In the genomic region with DNA sequence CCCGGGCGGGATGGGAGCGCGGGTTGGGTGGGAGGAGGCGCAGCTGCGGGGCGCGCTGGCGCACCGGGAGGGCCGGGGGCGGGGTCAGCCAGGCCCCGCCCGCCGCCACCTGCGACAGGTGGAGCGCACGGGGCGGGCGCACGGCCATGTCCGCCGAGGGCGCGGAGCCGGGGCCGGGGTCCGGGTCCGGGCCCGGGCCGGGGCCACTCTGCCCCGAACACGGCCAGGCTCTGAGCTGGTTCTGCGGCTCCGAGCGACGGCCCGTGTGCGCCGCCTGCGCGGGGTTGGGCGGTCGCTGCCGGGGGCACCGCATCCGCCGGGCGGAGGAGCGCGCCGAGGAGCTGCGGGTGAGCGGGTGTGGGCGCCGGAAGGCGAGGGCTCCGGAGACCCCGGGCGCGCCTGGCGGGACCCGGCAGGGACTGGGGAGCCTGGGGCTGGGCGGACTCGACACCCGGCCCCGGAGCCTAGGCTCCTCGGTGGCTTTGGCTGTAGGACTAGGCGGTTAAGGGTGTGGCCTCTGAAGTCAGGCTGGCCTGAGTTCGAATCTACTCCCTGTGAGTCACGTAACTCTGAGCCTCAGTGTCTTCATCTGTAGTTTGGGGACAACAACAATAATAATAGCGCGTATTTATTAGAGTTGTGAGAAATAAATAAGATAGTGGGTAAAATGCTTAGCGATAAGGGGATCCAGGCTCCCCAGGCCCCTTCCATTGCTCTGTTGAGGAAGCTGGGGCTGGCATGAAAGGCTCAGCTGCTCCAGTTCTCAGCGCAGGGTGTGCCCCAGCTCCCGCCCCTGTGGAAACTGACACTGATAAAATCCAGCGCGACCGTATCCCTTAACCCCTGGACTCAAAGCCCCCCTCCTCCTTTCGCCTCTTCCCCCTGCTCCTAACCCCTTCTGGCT, we compare ENCODE assay signal across 8 cellular contexts. TPM values are rescaled to one million over a fixed set of nuclear protein-coding genes. Genes with fewer than 3 reads are reported as not detected.
A peak's percentile ranks its signal among the peaks of the same experiment; 100 is the strongest.
DNase-seq lines count a peak whose midpoint lies in the region; ATAC-seq and TF ChIP-seq lines count a peak whose summit lies in the region.

A gene (plus strand): TSS at position 108 of the 904 bp plus-strand sequence. CDS start 39 bp downstream, at position 147.

- ATAC-seq in activated CD8-positive, alpha-beta T cell treated with anti-CD3 and anti-CD28 coated beads for 36 hours, result peak; percentile 45
- ATAC-seq in HG02884 (IDR thresholded peaks at IDR 0.05; ENCODE audit: unreplicated experiment) (no peak), GM18861 (IDR thresholded peaks at IDR 0.05; ENCODE audit: unreplicated experiment) (no peak)

- H3K27ac Mint-ChIP-seq in activated CD8-positive, alpha-beta T cell treated with anti-CD3 and anti-CD28 coated beads for 36 hours, result peak within 1 kb of the TSS; percentile 77

- H2AFZ ChIP-seq in osteoblast (ENCODE audit: low read length), result peak within 1 kb of the TSS; percentile 47

- POLR2A ChIA-PET in activated CD8-positive, alpha-beta T cell treated with anti-CD3 and anti-CD28 coated beads for 36 hours (lab: Charles Lee), result interaction anchor here (0.7 to 2.2 kb wide), 7 partner anchors 9 to 194 kb away, joined by 3 to 12 read pairs (median 4); a partner anchor contains a TSS

- no peak for TF ChIP-seq CTCF in activated CD8-positive, alpha-beta T cell treated with anti-CD3 and anti-CD28 coated beads for 36 hours (IDR thresholded peaks at IDR 0.05)
- no peak for TF ChIP-seq CTCF in fibroblast of the aortic adventitia (IDR thresholded peaks at IDR 0.05; ENCODE audit: insufficient read depth, low read length)
- TF ChIP-seq CTCF in osteoblast (IDR thresholded peaks at IDR 0.05; ENCODE audit: extremely low read depth, low read depth, low read length), result no peak

- no peaks in the 10 kb centered on the region for H3K9me3 Mint-ChIP-seq in activated CD8-positive, alpha-beta T cell treated with anti-CD3 and anti-CD28 coated beads for 36 hours

- peaks cover 13% of the 10 kb centered on the region for H3K27me3 Mint-ChIP-seq in activated CD8-positive, alpha-beta T cell treated with anti-CD3 and anti-CD28 coated beads for 36 hours

- CTCF ChIA-PET in activated CD8-positive, alpha-beta T cell treated with anti-CD3 and anti-CD28 coated beads for 36 hours (lab: Charles Lee), result interaction anchor here (0.8 to 3.1 kb wide), 10 partner anchors 10 to 306 kb away, joined by 3 to 14 read pairs (median 4); a partner anchor contains a TSS

- H3K9me3 ChIP-seq in osteoblast (ENCODE audit: low read depth, low read length), result no peaks in the 10 kb centered on the region

- DNase-seq in stimulated activated CD4-positive, alpha-beta T cell treated with anti-CD3 and anti-CD28 coated beads, Interleukin-15, amount 100 ng/mL, for 24 hours, result peak; percentile 46
- DNase-seq in stimulated activated CD4-positive, alpha-beta T cell treated with anti-CD3 and anti-CD28 coated beads, Interleukin-12 subunit alpha, Interleukin-12 subunit beta, amount 100 ng/mL, for 4 hours, result no peak
- DNase-seq in Jurkat, Clone E6-1 (ENCODE audit: low read depth, low spot score), result no peak
- DNase-seq in activated CD8-positive, alpha-beta T cell treated with anti-CD3 and anti-CD28 coated beads for 36 hours, result peak; percentile 50
- DNase-seq in fibroblast of the aortic adventitia (ENCODE audit: low read depth) (no peak), osteoblast (ENCODE audit: insufficient read length, low spot score, missing footprints) (peak; percentile 79)

- peaks cover 51% of the 10 kb centered on the region for H3K27me3 ChIP-seq in osteoblast (ENCODE audit: insufficient read depth, low read length)

- H3K4me1 Mint-ChIP-seq in activated CD8-positive, alpha-beta T cell treated with anti-CD3 and anti-CD28 coated beads for 36 hours (ENCODE audit: low read depth), result peaks cover 39% of the 10 kb centered on the region

- no peaks in the 10 kb centered on the region for H4K20me1 ChIP-seq in osteoblast (ENCODE audit: insufficient read depth, low read length)

- no peaks in the 10 kb centered on the region for H3K4me1 ChIP-seq in osteoblast (ENCODE audit: insufficient read depth, low read length)

- H3K4me3 ChIP-seq in Jurkat, Clone E6-1 (ENCODE audit: low read length), result peak within 1 kb of the TSS; percentile 62
- H3K4me3 ChIP-seq in fibroblast of the aortic adventitia (ENCODE audit: low read depth, low read length), result peak within 1 kb of the TSS; percentile 17
- H3K4me3 ChIP-seq in osteoblast (ENCODE audit: insufficient read depth, low read length), result peak within 1 kb of the TSS; percentile 46

- peak within 1 kb of the TSS; percentile 78 for H3K4me3 Mint-ChIP-seq in activated CD8-positive, alpha-beta T cell treated with anti-CD3 and anti-CD28 coated beads for 36 hours

- intact Hi-C loops in activated CD8-positive, alpha-beta T cell treated with anti-CD3 and anti-CD28 coated beads for 36 hours (cut with micrococcal nuclease), result loop anchor here (10.0 kb wide), 1 partner anchor 75 kb away; a partner anchor contains a TSS

- H3K79me2 ChIP-seq in osteoblast (ENCODE audit: insufficient read depth, low read length), result no peaks in the 10 kb centered on the region

- H3K36me3 ChIP-seq in osteoblast (ENCODE audit: insufficient read depth, low read length), result no peaks in the 10 kb centered on the region

- H3K27ac ChIP-seq in osteoblast (ENCODE audit: low read depth, low read length), result no peak within 1 kb of the TSS

- H3K36me3 Mint-ChIP-seq in activated CD8-positive, alpha-beta T cell treated with anti-CD3 and anti-CD28 coated beads for 36 hours (ENCODE audit: low read depth), result no peaks in the 10 kb centered on the region

- peak within 1 kb of the TSS; percentile 51 for H3K4me2 ChIP-seq in osteoblast (ENCODE audit: insufficient read depth, low read length)

RNA-seq across cellular contexts. Expression of the gene that starts here (rescaled TPM):
- polyA plus RNA-seq in Jurkat, Clone E6-1 (2012; ENCODE audit: insufficient read depth, insufficient read length), result 23.5 TPM
- total RNA-seq in activated CD8-positive, alpha-beta T cell treated with anti-CD3 and anti-CD28 coated beads for 36 hours, result 1 to 10 TPM; 8.2 to 9.1 TPM
- not detected in 2 replicates for total RNA-seq in fibroblast of the aortic adventitia (ENCODE audit: low replicate concordance)
- total RNA-seq in osteoblast, result not detected in 2 replicates

Comparison
In these comparisons a context has a peak if more than half of its experiments do, and no peak if none do; other contexts are left out.
1. DNase-seq: peak in stimulated activated CD4-positive, alpha-beta T cell treated with anti-CD3 and anti-CD28 coated beads, Interleukin-15, amount 100 ng/mL, for 24 hours (single experiment) and activated CD8-positive, alpha-beta T cell treated with anti-CD3 and anti-CD28 coated beads for 36 hours (single experiment); none in stimulated activated CD4-positive, alpha-beta T cell treated with anti-CD3 and anti-CD28 coated beads, Interleukin-12 subunit alpha, Interleukin-12 subunit beta, amount 100 ng/mL, for 4 hours (single experiment), Jurkat, Clone E6-1 (single experiment) and fibroblast of the aortic adventitia (single experiment).
2. Peak in DNase-seq, H3K4me3 ChIP-seq and H3K4me2 ChIP-seq in osteoblast; RNA of the gene not detected or under 1 TPM.
3. Peak in every context shown above with its lines, with median percentiles within 50 percentile points of each other: H3K4me3 ChIP-seq.